In the genomic region with DNA sequence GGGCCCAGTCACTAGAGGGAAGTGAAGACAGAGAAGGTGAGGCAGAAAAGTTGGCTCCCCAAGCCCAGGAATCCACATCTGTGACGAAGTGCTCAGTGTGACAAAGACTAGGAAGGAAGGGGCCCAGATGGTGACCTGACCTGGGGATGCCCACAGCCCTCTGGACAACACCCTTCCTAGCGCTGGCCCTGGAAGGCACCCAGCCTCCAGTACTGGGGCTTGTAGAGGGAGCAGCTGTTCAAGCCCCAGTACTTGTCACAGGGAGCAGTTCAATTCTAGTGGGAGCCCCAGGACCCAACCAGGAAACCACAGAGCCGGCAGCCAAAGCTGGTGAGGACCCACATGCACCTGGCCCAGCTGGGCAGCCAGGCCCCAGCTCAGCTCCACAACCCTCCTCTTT, we compare ENCODE assay signal across 12 cellular contexts.
DNase-seq lines count a peak whose midpoint lies in the region; ATAC-seq and TF ChIP-seq lines count a peak whose summit lies in the region.
"Had no signal": no experiment of that assay in that cellular context is flagged by ENCODE, and none has a peak within 500 bp of the region (broad histone marks: within the 10 kb centered on the region; RNA-seq: fewer than 3 reads in every experiment).

No MANE protein-coding gene starts in this region.

- H3K27ac Mint-ChIP-seq in MCF 10A (ENCODE audit: low read depth, unreplicated experiment), result peak overlapping the region; percentile 36
- H3K27ac Mint-ChIP-seq: activated naive CD8-positive, alpha-beta T cell treated with anti-CD3 and anti-CD28 coated beads, Interleukin-2, amount 10 ng/mL, durations not matched to agents 7 days and 5 days had no signal

- H3K36me3 ChIP-seq in mammary epithelial cell (ENCODE audit: insufficient read depth, low read length) (no peaks in the 10 kb centered on the region), lower lobe of right lung (no peaks in the 10 kb centered on the region), upper lobe of left lung (no peaks in the 10 kb centered on the region), esophagus squamous epithelium (no peaks in the 10 kb centered on the region)
- H3K36me3 ChIP-seq: upper lobe of right lung had no signal

- no peak overlapping the region for H3K4me3 Mint-ChIP-seq in MCF 10A (ENCODE audit: unreplicated experiment)
- H3K4me3 Mint-ChIP-seq: activated naive CD8-positive, alpha-beta T cell treated with anti-CD3 and anti-CD28 coated beads, Interleukin-2, amount 10 ng/mL, durations not matched to agents 7 days and 5 days had no signal

- no peaks in the 10 kb centered on the region for H3K27me3 Mint-ChIP-seq in MCF 10A (ENCODE audit: insufficient read depth, unreplicated experiment)
- H3K27me3 Mint-ChIP-seq: activated naive CD8-positive, alpha-beta T cell treated with anti-CD3 and anti-CD28 coated beads, Interleukin-2, amount 10 ng/mL, durations not matched to agents 7 days and 5 days had no signal

- no peak for DNase-seq in MCF 10A (ENCODE audit: unreplicated experiment)
- no peak for DNase-seq in mammary epithelial cell
- peak; percentile 46 for DNase-seq in SW480 (ENCODE audit: low spot score)
- peak; percentile 45 for DNase-seq in lower lobe of right lung
- DNase-seq in upper lobe of left lung, result no peak
- DNase-seq in NCI-H146 treated with DMSO at 0.1 percent for 48 hours (lab: John Stamatoyannopoulos, UW; ENCODE audit: unreplicated experiment), result no peak
- DNase-seq in stimulated activated naive CD4-positive, alpha-beta T cell (lab: John Stamatoyannopoulos, UW), result no peak
- DNase-seq in esophagus squamous epithelium (lab: John Stamatoyannopoulos, UW), result no peak
- DNase-seq: activated naive CD8-positive, alpha-beta T cell treated with anti-CD3 and anti-CD28 coated beads, Interleukin-2, amount 10 ng/mL, durations not matched to agents 7 days and 5 days; upper lobe of right lung had no signal

- TF ChIP-seq POLR2A in upper lobe of left lung (IDR thresholded peaks at IDR 0.05) (no peak), esophagus squamous epithelium (IDR thresholded peaks at IDR 0.05) (no peak)

- no peaks in the 10 kb centered on the region for H3K36me3 Mint-ChIP-seq in MCF 10A (ENCODE audit: insufficient read depth, unreplicated experiment)
- H3K36me3 Mint-ChIP-seq: activated naive CD8-positive, alpha-beta T cell treated with anti-CD3 and anti-CD28 coated beads, Interleukin-2, amount 10 ng/mL, durations not matched to agents 7 days and 5 days had no signal

- H3K9me3 Mint-ChIP-seq in MCF 10A (ENCODE audit: unreplicated experiment), result no peaks in the 10 kb centered on the region
- H3K9me3 Mint-ChIP-seq: activated naive CD8-positive, alpha-beta T cell treated with anti-CD3 and anti-CD28 coated beads, Interleukin-2, amount 10 ng/mL, durations not matched to agents 7 days and 5 days had no signal

- no peaks in the 10 kb centered on the region for H3K27me3 ChIP-seq in mammary epithelial cell (ENCODE audit: insufficient read depth, low read length)
- no peaks in the 10 kb centered on the region for H3K27me3 ChIP-seq in lower lobe of right lung (ENCODE audit: low read depth)
- H3K27me3 ChIP-seq in upper lobe of left lung, result no peaks in the 10 kb centered on the region
- H3K27me3 ChIP-seq in esophagus squamous epithelium, result no peaks in the 10 kb centered on the region
- H3K27me3 ChIP-seq: upper lobe of right lung had no signal

- dilution Hi-C loops in mammary epithelial cell (cut with HindIII; ENCODE audit: low sequenced_read_pairs), result no loop called here

- peak in 1 of 2 donors; percentile 22 for ATAC-seq in lower lobe of right lung
- no peak for ATAC-seq in upper lobe of left lung (ENCODE audit: low FRiP score in 2 of 2)
- ATAC-seq: A549, K562, upper lobe of right lung had no signal

- in situ Hi-C loops in mammary epithelial cell (cut with MboI; ENCODE audit: low sequenced_read_pairs in 2 of 2), result no loop called here

- H3K4me1 ChIP-seq in mammary epithelial cell (ENCODE audit: insufficient read depth, low read length) (no peaks in the 10 kb centered on the region), lower lobe of right lung (peaks cover 32% of the 10 kb centered on the region), upper lobe of left lung (peaks cover 30 to 33% (median 31%) of the 10 kb centered on the region in 4 donors), esophagus squamous epithelium (peaks cover 0 to 22% (median 11%) of the 10 kb centered on the region in 3 donors)
- H3K4me1 ChIP-seq: A549 had no signal

- intact Hi-C loops in MCF 10A (cut with micrococcal nuclease) (no loop called here), mammary epithelial cell (cut with micrococcal nuclease) (no loop called here), lower lobe of right lung (cut with DNase I) (no loop called here), esophagus squamous epithelium (cut with DNase I) (no loop called here)

- TF ChIP-seq CTCF in MCF 10A (IDR thresholded peaks at IDR 0.05; ENCODE audit: unreplicated experiment) (no peak), mammary epithelial cell (conservative IDR thresholded peaks at IDR 0.05 in 1 of 2, IDR thresholded peaks at IDR 0.05 in 1 of 2; ENCODE audit: extremely low read depth in 1 of 2, insufficient read depth in 1 of 2, low read depth in 1 of 2, low read length in 2 of 2) (no peak), lower lobe of right lung (IDR thresholded peaks at IDR 0.05) (no peak), upper lobe of left lung (IDR thresholded peaks at IDR 0.05) (no peak), esophagus squamous epithelium (IDR thresholded peaks at IDR 0.05) (no peak)

- H3K4me3 ChIP-seq in mammary epithelial cell (replicated peaks in 1 of 3; ENCODE audit: insufficient read depth in 1 of 3, low read depth in 2 of 3, low read length in 3 of 3) (no peak overlapping the region), lower lobe of right lung (no peak overlapping the region), upper lobe of left lung (no peak overlapping the region), esophagus squamous epithelium (no peak overlapping the region)
- H3K4me3 ChIP-seq: A549, K562, upper lobe of right lung had no signal

- no peak overlapping the region for H2AFZ ChIP-seq in mammary epithelial cell (ENCODE audit: low read depth, low read length)

- WGBS in mammary epithelial cell (ENCODE audit: low coverage, missing lambda C conversion rate), result 53% methylated on average over 2 of the region's 3 CpGs
- WGBS in upper lobe of left lung, 2 donors, result 43% methylated on average over 2 to 3 of the region's 3 CpGs
- 50 to 83% methylated on average over 1 of the region's 3 CpGs for WGBS in esophagus squamous epithelium, 2 donors

- no peak overlapping the region for H3K9ac ChIP-seq in mammary epithelial cell (ENCODE audit: insufficient read depth, low read length)

- no peaks in the 10 kb centered on the region for H3K4me1 Mint-ChIP-seq in MCF 10A (ENCODE audit: insufficient read depth, unreplicated experiment)

- H4K20me1 ChIP-seq in mammary epithelial cell (ENCODE audit: insufficient read depth, low read length), result peaks cover 1% of the 10 kb centered on the region

- no peak for TF ChIP-seq EP300 in upper lobe of left lung (IDR thresholded peaks at IDR 0.05)

- H3K9me3 ChIP-seq in mammary epithelial cell (replicated peaks; ENCODE audit: insufficient read depth, low read length), result no peaks in the 10 kb centered on the region
- H3K9me3 ChIP-seq in lower lobe of right lung, result no peaks in the 10 kb centered on the region
- no peaks in the 10 kb centered on the region for H3K9me3 ChIP-seq in upper lobe of left lung
- no peaks in the 10 kb centered on the region for H3K9me3 ChIP-seq in esophagus squamous epithelium
- H3K9me3 ChIP-seq: A549, upper lobe of right lung had no signal

- CTCF ChIA-PET in MCF 10A (lab: Yijun Ruan, JAX), result no interaction called here
- CTCF ChIA-PET in mammary epithelial cell (lab: Charles Lee; ENCODE audit: low non-redundant PET), result no interaction called here

- POLR2A ChIA-PET in MCF 10A (lab: Yijun Ruan, JAX), result no interaction called here

- no peak overlapping the region for H3K4me2 ChIP-seq in mammary epithelial cell (ENCODE audit: insufficient read depth, low read depth, low read length)
- H3K4me2 ChIP-seq: A549 had no signal

- BruUV-seq in MCF 10A (replicated peaks; lab: Mats Ljungman, UMichigan) (no TSS peak), mammary epithelial cell (replicated peaks; lab: Mats Ljungman, UMichigan) (no TSS peak)

- no peaks in the 10 kb centered on the region for H3K79me2 ChIP-seq in mammary epithelial cell (ENCODE audit: insufficient read depth, low read length)

- H3K27ac ChIP-seq in mammary epithelial cell (ENCODE audit: insufficient read depth, low read depth, low read length) (no peak overlapping the region), lower lobe of right lung (peak overlapping the region; percentile 42), upper lobe of left lung (peak overlapping the region; percentile 23 to 77 (median 55)), esophagus squamous epithelium (no peak overlapping the region)
- H3K27ac ChIP-seq: A549, upper lobe of right lung had no signal

Comparison
In these comparisons a context has a peak if more than half of its experiments do, and no peak if none do; other contexts are left out.
1. DNase-seq: peak in SW480 (single experiment) and lower lobe of right lung (single experiment); none in MCF 10A (single experiment), mammary epithelial cell (single experiment), upper lobe of left lung (0 of 2), NCI-H146 treated with DMSO at 0.1 percent for 48 hours (single experiment), stimulated activated naive CD4-positive, alpha-beta T cell (0 of 6) and esophagus squamous epithelium (single experiment).
2. H3K27ac ChIP-seq: peak in lower lobe of right lung (single experiment) and upper lobe of left lung (4 of 4); none in mammary epithelial cell (single experiment) and esophagus squamous epithelium (0 of 4).